8 cellular contexts compared by ENCODE assay signal in the genomic region with DNA sequence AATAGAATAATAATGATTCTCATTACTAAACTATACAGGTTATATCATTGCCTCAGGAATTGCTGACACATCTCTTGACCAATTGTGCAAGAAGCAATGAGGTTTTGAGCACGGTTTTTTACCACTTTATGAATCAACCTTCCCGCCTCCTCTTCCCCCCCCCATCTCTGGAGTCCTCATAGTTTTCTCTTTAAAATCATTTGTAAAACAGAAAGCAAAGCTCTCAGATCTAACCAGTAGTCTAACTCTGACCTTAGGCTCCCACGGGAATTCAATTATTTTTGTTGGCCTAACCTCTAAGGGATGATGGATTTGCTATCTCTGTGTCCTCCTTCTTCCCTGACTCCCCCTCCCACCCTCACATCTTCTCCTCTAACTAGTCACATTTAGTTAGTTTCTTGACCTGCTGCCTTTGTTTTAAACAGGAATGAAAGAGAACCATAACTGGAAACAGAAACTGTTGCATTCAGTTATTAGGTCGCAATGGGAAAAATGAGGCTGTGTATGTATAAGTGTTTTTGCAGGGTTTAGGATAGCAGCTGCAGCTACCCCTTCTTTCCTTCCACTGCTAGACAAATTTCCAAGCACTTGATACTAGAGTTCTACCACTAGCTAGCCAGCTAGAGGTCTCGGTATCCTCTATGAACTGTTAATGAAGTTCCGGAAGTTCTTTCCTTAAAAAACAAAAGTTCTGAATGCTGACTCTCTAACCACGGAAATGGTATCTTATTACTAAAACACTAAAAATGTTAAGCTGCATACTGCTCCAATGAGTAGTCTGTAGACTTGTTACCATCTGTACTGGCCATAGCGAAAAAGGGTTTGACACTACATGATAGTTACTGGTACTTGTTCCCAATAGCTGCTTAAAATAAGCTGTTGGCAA.
DNase-seq lines count a peak whose midpoint lies in the region; ATAC-seq and TF ChIP-seq lines count a peak whose summit lies in the region.

No MANE protein-coding gene starts in this region.

- H3K27ac Mint-ChIP-seq in endodermal cell: no peak overlapping the region

- no peak overlapping the region for H3K4me3 Mint-ChIP-seq in endodermal cell

- H3K4me1 ChIP-seq in neutrophil (ENCODE audit: control insufficient read depth in 1 of 2, insufficient read depth in 1 of 2, low read depth in 1 of 2, low read length in 1 of 2) (peaks cover 27 to 48% of the 10 kb centered on the region in 2 experiments), endodermal cell (ENCODE audit: control insufficient read depth, insufficient read depth, low read length) (no peaks in the 10 kb centered on the region)

- no peak for TF ChIP-seq CTCF in cardiac fibroblast (IDR thresholded peaks at IDR 0.05; ENCODE audit: low read depth, low read length)
- TF ChIP-seq CTCF in neutrophil (IDR thresholded peaks at IDR 0.05): no peak
- TF ChIP-seq CTCF in endodermal cell (conservative IDR thresholded peaks at IDR 0.05): no peak

- H3K9ac ChIP-seq in endodermal cell (ENCODE audit: extremely low read depth, low read length, poor library complexity, severe bottlenecking): no peak overlapping the region

- H3K27me3 Mint-ChIP-seq in endodermal cell (ENCODE audit: insufficient read depth): no peaks in the 10 kb centered on the region

- no peaks in the 10 kb centered on the region for H3K9me3 ChIP-seq in neutrophil
- no peaks in the 10 kb centered on the region for H3K9me3 ChIP-seq in endodermal cell (ENCODE audit: control insufficient read depth, low read length)

- no peaks in the 10 kb centered on the region for H3K27me3 ChIP-seq in neutrophil
- no peaks in the 10 kb centered on the region for H3K27me3 ChIP-seq in endodermal cell (ENCODE audit: control insufficient read depth, insufficient read depth, low read length, poor library complexity, severe bottlenecking)

- ATAC-seq in HG02610 (IDR thresholded peaks at IDR 0.05; ENCODE audit: unreplicated experiment): peak; percentile 64
- no peak for ATAC-seq in GM18907 (IDR thresholded peaks at IDR 0.05; ENCODE audit: unreplicated experiment)

- peak; percentile 96 for DNase-seq in ELR (ENCODE audit: low read depth)
- peak; percentile 87 for DNase-seq in RPMI7951 (ENCODE audit: low read depth)
- peak; percentile 86 to 95 for DNase-seq in cardiac fibroblast (ENCODE audit: low read depth in 2 of 2)
- DNase-seq in HUDEP-2 (lab: John Stamatoyannopoulos, UW; ENCODE audit: unreplicated experiment in 76 of 76): no peak
- no peak for DNase-seq in endodermal cell

- H3K4me3 ChIP-seq in cardiac fibroblast (replicated peaks in 1 of 2; ENCODE audit: low read depth in 2 of 2, low read length in 2 of 2) (peak overlapping the region; percentile 36 to 39), neutrophil (ENCODE audit: low read depth in 1 of 2, low read length in 1 of 2) (peak overlapping the region in 1 of 2 experiments; percentile 33), endodermal cell (ENCODE audit: low read length) (no peak overlapping the region)

- H3K4me1 Mint-ChIP-seq in endodermal cell: no peaks in the 10 kb centered on the region

- no peaks in the 10 kb centered on the region for H3K36me3 ChIP-seq in neutrophil
- no peaks in the 10 kb centered on the region for H3K36me3 ChIP-seq in endodermal cell (ENCODE audit: control insufficient read depth, insufficient read depth, low read length)

- 93 to 95% methylated on average over 7 to 8 of the region's 8 CpGs for WGBS in endodermal cell (ENCODE audit: insufficient coverage in 1 of 2, insufficient read length in 1 of 2), 2 experiments

- peaks cover 2% of the 10 kb centered on the region for H3K36me3 Mint-ChIP-seq in endodermal cell (ENCODE audit: low read depth)

- H3K27ac ChIP-seq in neutrophil (peak overlapping the region; percentile 79), endodermal cell (ENCODE audit: low read depth, low read length) (no peak overlapping the region)

- no peaks in the 10 kb centered on the region for H3K9me3 Mint-ChIP-seq in endodermal cell

Comparison
In these comparisons a context has a peak if more than half of its experiments do, and no peak if none do; other contexts are left out.
1. DNase-seq: peak in ELR (single experiment), RPMI7951 (single experiment) and cardiac fibroblast (2 of 2); none in HUDEP-2 (0 of 76) and endodermal cell (single experiment).